In genomic region chr20:39048000-39048696, GRCh38 we compare ENCODE assay signal across 8 cellular contexts.
A peak's percentile ranks its signal among the peaks of the same experiment; 100 is the strongest.
DNase-seq lines count a peak whose midpoint lies in the region; ATAC-seq lines count a peak whose summit lies in the region.

No MANE protein-coding gene starts in this region.

- no peak overlapping the region for H3K4me3 ChIP-seq in NT2/D1 (ENCODE audit: insufficient read length, low read depth)

- no peak overlapping the region for H3K27ac ChIP-seq in epithelial cell of prostate

- peaks cover 10% of the 10 kb centered on the region for H3K4me1 ChIP-seq in NT2/D1 (ENCODE audit: insufficient read depth, insufficient read length)

- H3K9me3 ChIP-seq in NT2/D1 (ENCODE audit: insufficient read depth, low read length): no peaks in the 10 kb centered on the region

- H3K36me3 ChIP-seq in NT2/D1 (ENCODE audit: insufficient read depth, insufficient read length, low read length): peaks cover 6% of the 10 kb centered on the region

- ATAC-seq in HG03565 (IDR thresholded peaks at IDR 0.05; ENCODE audit: unreplicated experiment): peak; percentile 69

- H3K9ac ChIP-seq in NT2/D1 (ENCODE audit: insufficient read length, low read depth): no peak overlapping the region

- DNase-seq in NCI-H2081 (lab: John Stamatoyannopoulos, UW): peak; percentile 37 to 46
- DNase-seq in NCI-H2081 treated with DMSO at 0.1 percent for 48 hours (lab: John Stamatoyannopoulos, UW): no peak
- peak; percentile 64 for DNase-seq in NT2/D1 (ENCODE audit: low read depth, low spot score)
- DNase-seq in activated CD8-positive, alpha-beta memory T cell treated with anti-CD3 and anti-CD28 coated beads, Interleukin-2, amount 50 U/mL, for 4 hours: peak; percentile 71
- DNase-seq in epithelial cell of prostate (ENCODE audit: low read depth, low spot score): peak; percentile 20
- peak; percentile 82 for DNase-seq in mucosa of gallbladder (ENCODE audit: low spot score)
- DNase-seq in stimulated activated CD8-positive, alpha-beta memory T cell treated with anti-CD3 and anti-CD28 coated beads, Interleukin-4, amount 100 ng/mL, for 4 hours (ENCODE audit: low read depth in 2 of 2, low spot score in 1 of 2): peak; percentile 30 to 31

- H3K27me3 ChIP-seq in NT2/D1 (ENCODE audit: insufficient read depth, insufficient read length): peaks cover 21% of the 10 kb centered on the region
